In the genomic region with DNA sequence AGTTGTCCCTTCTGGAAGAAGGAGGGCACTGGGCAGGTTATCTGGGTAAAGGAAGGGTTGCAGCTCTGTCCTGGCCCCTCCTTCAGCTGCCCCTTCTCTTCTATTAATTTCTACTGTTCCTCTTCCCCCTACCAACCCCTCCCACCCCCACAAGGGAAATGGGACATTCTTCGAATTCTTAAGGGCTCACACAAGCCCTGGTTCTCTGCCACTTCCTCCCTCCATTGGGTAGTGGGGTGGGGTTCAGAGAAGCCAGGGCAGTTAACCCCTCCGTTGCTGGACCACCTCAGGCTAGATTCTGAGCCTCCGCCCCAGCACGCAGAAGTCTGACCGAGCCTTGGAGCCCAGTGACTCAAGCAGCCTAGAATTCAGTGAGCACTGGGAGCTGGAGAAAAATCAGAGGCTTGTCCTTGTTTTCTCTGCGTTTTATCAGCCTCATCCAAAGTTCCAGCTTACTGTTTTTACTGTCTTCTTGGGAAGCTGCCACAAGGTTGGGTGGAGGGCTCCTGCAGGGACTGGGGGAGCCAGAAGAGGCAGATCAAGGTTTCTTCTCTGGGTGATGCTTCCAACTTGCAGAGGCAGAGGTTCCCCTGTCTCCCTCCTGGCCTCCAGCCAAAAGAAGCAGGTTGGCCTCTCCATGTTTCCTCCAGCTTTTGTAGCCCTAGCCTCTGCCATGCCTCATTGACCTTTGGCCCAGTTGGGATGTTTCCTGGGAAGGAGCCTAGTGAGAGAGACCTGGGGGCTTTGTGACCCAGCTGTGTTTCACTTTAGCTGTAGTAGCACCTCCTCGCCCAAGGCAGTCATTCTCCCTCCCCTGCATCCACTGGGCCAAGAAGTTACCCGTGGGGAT, we compare ENCODE assay signal across 8 cellular contexts. TPM values are rescaled to one million over a fixed set of nuclear protein-coding genes. Genes with fewer than 3 reads are reported as not detected.
DNase-seq lines count a peak whose midpoint lies in the region; ATAC-seq, FAIRE-seq and TF ChIP-seq lines count a peak whose summit lies in the region.

No MANE protein-coding gene starts in this region.

- DNase-seq in AG08395 (ENCODE audit: low spot score) (peak; percentile 95), amniotic epithelial cell (ENCODE audit: low read depth) (peak; percentile 77), iPS DF 6.9 (ENCODE audit: low read depth, low spot score) (peak; percentile 82), smooth muscle cell (lab: John Stamatoyannopoulos, UW; ENCODE audit: unreplicated experiment) (no peak), frontal cortex (ENCODE audit: low spot score in 2 of 2) (no peak), GM13977 (ENCODE audit: low spot score) (no peak)

- no peak overlapping the region for H2AFZ ChIP-seq in smooth muscle cell (ENCODE audit: low read depth)

- H3K4me3 ChIP-seq in HUES48 (ENCODE audit: low read depth, low read length) (peak overlapping the region; percentile 41), iPS DF 6.9 (ENCODE audit: low read length) (no peak overlapping the region), smooth muscle cell (peak overlapping the region; percentile 3)

- peaks cover 64% of the 10 kb centered on the region for H3K4me1 ChIP-seq in HUES48 (ENCODE audit: control insufficient read depth, insufficient read depth, low read length)
- peaks cover 23% of the 10 kb centered on the region for H3K4me1 ChIP-seq in iPS DF 6.9 (ENCODE audit: control insufficient read depth, insufficient read depth, low read length)
- peaks cover 78% of the 10 kb centered on the region for H3K4me1 ChIP-seq in smooth muscle cell (ENCODE audit: low read depth)

- peaks cover 28% of the 10 kb centered on the region for H3K36me3 ChIP-seq in HUES48 (ENCODE audit: control insufficient read depth, insufficient read depth, low read length)
- H3K36me3 ChIP-seq in iPS DF 6.9 (ENCODE audit: control insufficient read depth, insufficient read depth, low read length), result peaks cover 4% of the 10 kb centered on the region; the same call in 1 of the 2 replicates
- no peaks in the 10 kb centered on the region for H3K36me3 ChIP-seq in smooth muscle cell (ENCODE audit: low read depth)

- ATAC-seq in activated CD4-positive, CD25-positive, alpha-beta regulatory T cell treated with anti-CD3 and anti-CD28 coated beads, Interleukin-2, amount 50 U/mL, for 24 hours, result no peak

- no peak for TF ChIP-seq CTCF in smooth muscle cell (IDR thresholded peaks at IDR 0.05; ENCODE audit: borderline replicate concordance, insufficient read depth, poor library complexity, severe bottlenecking)
- no peak for TF ChIP-seq CTCF in GM13977 (IDR thresholded peaks at IDR 0.05; ENCODE audit: extremely low read depth, insufficient read depth, missing control alignments)

- peak overlapping the region; percentile 92 for H3K27ac ChIP-seq in HUES48 (ENCODE audit: low read depth, low read length)
- H3K27ac ChIP-seq in iPS DF 6.9 (ENCODE audit: low read length), result no peak overlapping the region
- peak overlapping the region; percentile 66 for H3K27ac ChIP-seq in smooth muscle cell (ENCODE audit: low read depth)

- H3K9me3 ChIP-seq in HUES48 (ENCODE audit: control insufficient read depth, insufficient read depth, low read length) (no peaks in the 10 kb centered on the region), iPS DF 6.9 (ENCODE audit: control insufficient read depth, insufficient read depth, low read length) (no peaks in the 10 kb centered on the region), smooth muscle cell (replicated peaks; ENCODE audit: low read depth) (no peaks in the 10 kb centered on the region)

- H3K27me3 ChIP-seq in HUES48 (ENCODE audit: control insufficient read depth, insufficient read depth, low read length), result no peaks in the 10 kb centered on the region
- H3K27me3 ChIP-seq in iPS DF 6.9 (ENCODE audit: control insufficient read depth, insufficient read depth, low read length), result no peaks in the 10 kb centered on the region
- no peaks in the 10 kb centered on the region for H3K27me3 ChIP-seq in smooth muscle cell (ENCODE audit: low read depth)

- H3F3A ChIP-seq in smooth muscle cell (ENCODE audit: low read depth), result peaks cover 55% of the 10 kb centered on the region

- H3K9ac ChIP-seq in HUES48 (ENCODE audit: low read depth, low read length) (peak overlapping the region; percentile 58), smooth muscle cell (ENCODE audit: low read depth) (no peak overlapping the region)

- WGBS in iPS DF 6.9 (ENCODE audit: insufficient coverage, insufficient read length), result no CpG with 5 or more reads among the region's 8 CpGs
- 23% methylated on average over 8 of the region's 8 CpGs for WGBS in smooth muscle cell (ENCODE audit: low lambda C conversion rate)

- in situ Hi-C loops in GM13977 (cut with MboI; ENCODE audit: low pct_unique_long_range_greater_than_20kb, low sequenced_read_pairs, unreplicated experiment), result no loop called here

- peak overlapping the region; percentile 71 for H3K4me2 ChIP-seq in smooth muscle cell

- no peak for FAIRE-seq in frontal cortex (lab: Jason Lieb, UNC)

- peaks cover 100% of the 10 kb centered on the region for H4K20me1 ChIP-seq in smooth muscle cell (ENCODE audit: low read depth)

- H3K79me2 ChIP-seq in smooth muscle cell (ENCODE audit: low read depth), result peaks cover 80% of the 10 kb centered on the region

RNA-seq across cellular contexts. Expression of a gene that starts 10.2 kb away (rescaled TPM):
- total RNA-seq in smooth muscle cell, result 108 and 133 TPM in 2 replicates
- 120 and 130 TPM in 2 replicates for polyA plus RNA-seq in smooth muscle cell
- total RNA-seq in frontal cortex, result 44.0 TPM

RNA-seq across cellular contexts. Expression of a gene that starts 26.6 kb away (rescaled TPM):
- total RNA-seq in smooth muscle cell, result 1,675 and 1,715 TPM in 2 replicates
- polyA plus RNA-seq in smooth muscle cell, result 435 and 499 TPM in 2 replicates
- 1,517 TPM for total RNA-seq in frontal cortex

RNA-seq across cellular contexts. Expression of a gene that starts 55.0 kb away (rescaled TPM):
- total RNA-seq in smooth muscle cell (9.2 and 26.0 TPM in 2 replicates), frontal cortex (9.4 TPM)
- 11.0 and 17.2 TPM in 2 replicates for polyA plus RNA-seq in smooth muscle cell

Comparison
In these comparisons a context has a peak if more than half of its experiments do, and no peak if none do; other contexts are left out.
1. DNase-seq: peak in AG08395 (single experiment), amniotic epithelial cell (single experiment) and iPS DF 6.9 (single experiment); none in smooth muscle cell (single experiment), frontal cortex (0 of 2) and GM13977 (single experiment).